Comparison of ENCODE assay signal across 10 cellular contexts in genomic region chr1:223230161-223230881, GRCh38.
DNase-seq lines count a peak whose midpoint lies in the region; ATAC-seq and TF ChIP-seq lines count a peak whose summit lies in the region.
"Had no signal": no experiment of that assay in that cellular context is flagged by ENCODE, and none has a peak within 500 bp of the region (broad histone marks: within the 10 kb centered on the region; RNA-seq: fewer than 3 reads in every experiment).

No MANE protein-coding gene starts in this region.

- H3K9me3 ChIP-seq in Panc1 (ENCODE audit: control insufficient read depth, insufficient read depth, low read depth, low read length) (no peaks in the 10 kb centered on the region), mesodermal cell (ENCODE audit: control insufficient read depth, low read length) (no peaks in the 10 kb centered on the region), sigmoid colon (no peaks in the 10 kb centered on the region)
- H3K9me3 ChIP-seq: esophagus squamous epithelium had no signal

- no peaks in the 10 kb centered on the region for H3K36me3 ChIP-seq in Panc1 (ENCODE audit: control insufficient read depth, insufficient read depth, low read length)
- no peaks in the 10 kb centered on the region for H3K36me3 ChIP-seq in mesodermal cell (ENCODE audit: control insufficient read depth, insufficient read depth, low read length)
- H3K36me3 ChIP-seq in sigmoid colon = no peaks in the 10 kb centered on the region

- CTCF ChIA-PET in Panc1 (lab: Charles Lee) = no interaction called here

- TF ChIP-seq CTCF in Panc1 (IDR thresholded peaks at IDR 0.05) = no peak
- no peak for TF ChIP-seq CTCF in sigmoid colon (IDR thresholded peaks at IDR 0.05)
- no peak for TF ChIP-seq CTCF in dorsolateral prefrontal cortex (IDR thresholded peaks at IDR 0.05 in 54 of 56, conservative IDR thresholded peaks at IDR 0.05 in 2 of 56; ENCODE audit: low read depth in 1 of 56, partially characterized antibody in 56 of 56)

- intact Hi-C loops in Panc1 (cut with micrococcal nuclease; ENCODE audit: unreplicated experiment) (no loop called here), sigmoid colon (cut with DNase I) (no loop called here), dorsolateral prefrontal cortex (cut with DNase I) (loop anchor here in 1 of 2 donors (5.0 kb wide), 1 partner anchor 107 kb away; no protein-coding TSS in a partner anchor)

- in situ Hi-C loops in Panc1 (cut with HindIII; ENCODE audit: low pct_unique_long_range_greater_than_20kb, low sequenced_read_pairs) = no loop called here

- 92% methylated on average over 9 to 10 of the region's 11 CpGs for WGBS in mesodermal cell (ENCODE audit: insufficient coverage in 2 of 2), 2 experiments
- 75 to 90% methylated on average over 11 of the region's 11 CpGs for WGBS in sigmoid colon, 2 donors

- peak; percentile 91 for DNase-seq in Daoy (ENCODE audit: low read depth)
- DNase-seq in Panc1 (ENCODE audit: low read depth, low spot score) = no peak
- peak; percentile 37 for DNase-seq in amniotic stem cell (lab: John Stamatoyannopoulos, UW)
- DNase-seq in sigmoid colon = no peak
- DNase-seq in dorsolateral prefrontal cortex = no peak
- DNase-seq: activated CD4-positive, CD25-positive, alpha-beta regulatory T cell treated with anti-CD3 and anti-CD28 coated beads, Interleukin-2, amount 50 U/mL, for 72 hours; esophagus squamous epithelium had no signal

- no peak for TF ChIP-seq POLR2A in sigmoid colon (IDR thresholded peaks at IDR 0.05)

- 0 out of 2 replicates have a peak, but pooled peaks have one; percentile 37 for ATAC-seq in Panc1
- no peak for ATAC-seq in HG02610 (IDR thresholded peaks at IDR 0.05; ENCODE audit: unreplicated experiment)
- no peak for ATAC-seq in HG02571 (IDR thresholded peaks at IDR 0.05; ENCODE audit: unreplicated experiment)

- H3K4me3 ChIP-seq in Panc1 (ENCODE audit: low read depth in 2 of 2, low read length in 2 of 2) (no peak overlapping the region), mesodermal cell (ENCODE audit: extremely low read depth, insufficient read depth, low read length, poor library complexity, severe bottlenecking) (no peak overlapping the region), sigmoid colon (no peak overlapping the region), dorsolateral prefrontal cortex (no peak overlapping the region)
- H3K4me3 ChIP-seq: esophagus squamous epithelium had no signal

- H3K4me1 ChIP-seq in Panc1 (ENCODE audit: control insufficient read depth, insufficient read depth, low read length) (peaks cover 6% of the 10 kb centered on the region; the same call in 1 of the 2 replicates), mesodermal cell (ENCODE audit: control insufficient read depth, insufficient read depth, low read length, poor library complexity, severe bottlenecking) (peaks cover 49% of the 10 kb centered on the region), sigmoid colon (no peaks in the 10 kb centered on the region)

- no peak for TF ChIP-seq EP300 in sigmoid colon (IDR thresholded peaks at IDR 0.05)

- H3K27me3 ChIP-seq in Panc1 (ENCODE audit: control insufficient read depth, insufficient read depth, low read length) (no peaks in the 10 kb centered on the region), sigmoid colon (no peaks in the 10 kb centered on the region), dorsolateral prefrontal cortex (no peaks in the 10 kb centered on the region)
- H3K27me3 ChIP-seq: esophagus squamous epithelium had no signal

- POLR2A ChIA-PET in Panc1 (lab: Charles Lee) = interaction anchor here (0.7 kb wide), 1 partner anchor 94 kb away, joined by 5 read pairs; no protein-coding TSS in a partner anchor

- H3K27ac ChIP-seq in Panc1 (ENCODE audit: low read length) = no peak overlapping the region
- H3K27ac ChIP-seq in mesodermal cell (ENCODE audit: low read depth, low read length, severe bottlenecking) = peak overlapping the region; percentile 88
- no peak overlapping the region for H3K27ac ChIP-seq in sigmoid colon
- H3K27ac ChIP-seq in dorsolateral prefrontal cortex = no peak overlapping the region
- H3K27ac ChIP-seq: esophagus squamous epithelium had no signal

- BruUV-seq in Panc1 (replicated peaks; lab: Mats Ljungman, UMichigan) = no TSS peak

Comparison
In these comparisons a context has a peak if more than half of its experiments do, and no peak if none do; other contexts are left out.
1. DNase-seq: peak in Daoy (single experiment) and amniotic stem cell (single experiment); none in Panc1 (single experiment), sigmoid colon (single experiment) and dorsolateral prefrontal cortex (0 of 10).